17 cellular contexts compared by ENCODE assay signal in the genomic region with DNA sequence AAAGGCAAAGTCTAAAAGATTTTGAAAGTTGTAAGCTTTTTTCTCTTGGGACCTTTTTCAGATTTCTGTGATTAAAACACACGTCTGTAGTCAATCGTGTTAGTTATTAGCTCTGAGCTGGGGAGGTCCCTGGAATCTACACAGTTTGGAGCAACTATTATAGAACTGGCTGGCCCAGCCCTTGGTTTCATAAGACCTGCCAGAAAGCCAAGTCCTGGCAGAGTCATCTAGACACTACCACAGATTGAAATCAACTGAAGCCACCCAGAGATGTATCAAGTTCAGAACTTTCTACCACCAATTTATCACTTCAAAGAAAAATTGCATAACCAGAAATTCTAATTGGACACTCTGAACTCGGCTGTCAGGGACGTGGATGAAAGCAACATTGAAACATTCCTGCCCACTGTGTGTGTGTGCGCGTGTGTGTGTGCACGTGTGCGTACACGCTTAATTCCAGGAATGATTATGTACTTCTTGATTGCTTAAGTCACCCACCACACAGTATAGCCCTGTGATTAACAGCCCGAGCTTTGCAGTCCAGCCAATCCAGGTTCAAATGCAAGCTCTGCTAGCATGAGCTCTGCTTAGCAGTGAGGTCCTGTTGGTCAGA.
DNase-seq lines count a peak whose midpoint lies in the region; ATAC-seq and TF ChIP-seq lines count a peak whose summit lies in the region.
"Had no signal": no experiment of that assay in that cellular context is flagged by ENCODE, and none has a peak within 500 bp of the region (broad histone marks: within the 10 kb centered on the region; RNA-seq: fewer than 3 reads in every experiment).

No MANE protein-coding gene starts in this region.

- in situ Hi-C loops in GM23248 (cut with MboI): no loop called here

- TF ChIP-seq POLR2A in lower leg skin (IDR thresholded peaks at IDR 0.05): no peak
- TF ChIP-seq POLR2A in suprapubic skin (IDR thresholded peaks at IDR 0.05): no peak
- TF ChIP-seq POLR2A in stomach (IDR thresholded peaks at IDR 0.05): no peak

- intact Hi-C loops in lower leg skin (cut with DNase I; ENCODE audit: low total_unique reads): no loop called here
- intact Hi-C loops in stomach (cut with DNase I; ENCODE audit: low total_unique reads): no loop called here

- no peak overlapping the region for H2AFZ ChIP-seq in GM23248

- no peak overlapping the region for H3K4me2 ChIP-seq in GM23248 (ENCODE audit: unreplicated experiment)
- H3K4me2 ChIP-seq: KMS-11 had no signal

- TF ChIP-seq CTCF in lower leg skin (IDR thresholded peaks at IDR 0.05) (no peak), suprapubic skin (IDR thresholded peaks at IDR 0.05) (no peak), stomach (IDR thresholded peaks at IDR 0.05) (no peak)

- DNase-seq in GM23248 (peak; percentile 66), fibroblast of gingiva (ENCODE audit: low read depth) (peak; percentile 90), lower leg skin (ENCODE audit: low spot score in 2 of 2) (peak; percentile 76 to 91), suprapubic skin (ENCODE audit: low spot score in 2 of 2) (no peak), DMS114 treated with DMSO at 0.1 percent for 48 hours (lab: John Stamatoyannopoulos, UW; ENCODE audit: unreplicated experiment) (no peak), stomach (no peak)
- DNase-seq: BE2C; CD4-positive, alpha-beta T cell; DMS79 treated with DMSO at 0.1 percent for 48 hours; HFFc6; NCI-H1092; NCI-H2081 treated with DMSO at 0.1 percent for 48 hours; NCI-H510A treated with DMSO at 0.1 percent for 48 hours had no signal

- H3K9ac ChIP-seq in GM23248: no peak overlapping the region
- H3K9ac ChIP-seq: KMS-11 had no signal

- H3K4me3 ChIP-seq in GM23248 (no peak overlapping the region), lower leg skin (ENCODE audit: low read depth, poor library complexity, severe bottlenecking) (no peak overlapping the region), suprapubic skin (no peak overlapping the region), stomach (no peak overlapping the region)

- H3K4me1 ChIP-seq in GM23248 (ENCODE audit: insufficient read depth): peaks cover 28% of the 10 kb centered on the region
- H3K4me1 ChIP-seq in suprapubic skin: peaks cover 21% of the 10 kb centered on the region
- H3K4me1 ChIP-seq in stomach: no peaks in the 10 kb centered on the region

- no peaks in the 10 kb centered on the region for H3K9me2 ChIP-seq in GM23248 (ENCODE audit: insufficient read depth)

- TF ChIP-seq EP300 in suprapubic skin (IDR thresholded peaks at IDR 0.05) (no peak), stomach (IDR thresholded peaks at IDR 0.05) (no peak)

- H3K79me2 ChIP-seq in GM23248 (ENCODE audit: insufficient read depth): no peaks in the 10 kb centered on the region

- H4K20me1 ChIP-seq in GM23248 (ENCODE audit: insufficient read depth): no peaks in the 10 kb centered on the region

- no peak for ATAC-seq in HG02763 (IDR thresholded peaks at IDR 0.05; ENCODE audit: unreplicated experiment)
- ATAC-seq: Panc1, Right ventricle myocardium inferior had no signal

- 31 to 37% methylated on average over 10 of the region's 10 CpGs for WGBS in GM23248 (ENCODE audit: low coverage in 1 of 2, low lambda C conversion rate in 2 of 2, missing lambda C conversion rate in 2 of 2), 2 experiments
- WGBS in lower leg skin, 2 donors: 39 to 43% methylated on average over 10 of the region's 10 CpGs
- WGBS in suprapubic skin: 27% methylated on average over 10 of the region's 10 CpGs
- 77 to 86% (median 82%) methylated on average over 10 of the region's 10 CpGs for WGBS in stomach, 5 donors

- H3K36me3 ChIP-seq in GM23248 (ENCODE audit: low read depth) (no peaks in the 10 kb centered on the region), suprapubic skin (no peaks in the 10 kb centered on the region), stomach (no peaks in the 10 kb centered on the region)
- H3K36me3 ChIP-seq: BE2C had no signal

- H3K9me3 ChIP-seq in GM23248 (ENCODE audit: low read depth): no peaks in the 10 kb centered on the region
- H3K9me3 ChIP-seq in suprapubic skin: no peaks in the 10 kb centered on the region
- no peaks in the 10 kb centered on the region for H3K9me3 ChIP-seq in stomach
- H3K9me3 ChIP-seq: BE2C had no signal

- H3K27me3 ChIP-seq in GM23248 (replicated peaks; ENCODE audit: insufficient read depth) (no peaks in the 10 kb centered on the region), suprapubic skin (no peaks in the 10 kb centered on the region), stomach (peaks cover 0 to 6% (median 0%) of the 10 kb centered on the region in 3 donors)
- H3K27me3 ChIP-seq: BE2C had no signal

- peak overlapping the region; percentile 19; the same call in 1 of the 2 replicates for H3K27ac ChIP-seq in GM23248
- peak overlapping the region; percentile 46 for H3K27ac ChIP-seq in suprapubic skin
- no peak overlapping the region for H3K27ac ChIP-seq in stomach
- H3K27ac ChIP-seq: KMS-11 had no signal

- H3F3A ChIP-seq in GM23248 (ENCODE audit: insufficient read depth): peaks cover 14% of the 10 kb centered on the region

Comparison
In these comparisons a context has a peak if more than half of its experiments do, and no peak if none do; other contexts are left out.
1. DNase-seq: peak in GM23248 (single experiment), fibroblast of gingiva (single experiment) and lower leg skin (2 of 2); none in suprapubic skin (0 of 2), DMS114 treated with DMSO at 0.1 percent for 48 hours (single experiment) and stomach (single experiment).
2. H3K27ac ChIP-seq: peak in GM23248 (single experiment) and suprapubic skin (single experiment); none in stomach (0 of 5).